Comparison of ENCODE assay signal across 1 cellular context in genomic region chrX:30713061-30713525, GRCh38.
A peak's percentile ranks its signal among the peaks of the same experiment; 100 is the strongest.
TF ChIP-seq lines count a peak whose summit lies in the region.

No MANE protein-coding gene starts in this region.

TF ChIP-seq in GM12878, 131 proteins besides CTCF, POLR2A, EP300 and RAD21 (continued from another document and continues in another):
- no peak for TF ChIP-seq IRF5 (IDR thresholded peaks at IDR 0.05; ENCODE audit: borderline replicate concordance)
- peak; percentile 76 for TF ChIP-seq MEF2B (IDR thresholded peaks at IDR 0.05; ENCODE audit: partially characterized antibody, poor library complexity, severe bottlenecking)
- TF ChIP-seq ZNF384 (IDR thresholded peaks at IDR 0.05; ENCODE audit: borderline replicate concordance, low read depth, low read length) = no peak
- peak; percentile 79 for TF ChIP-seq TCF7 (IDR thresholded peaks at IDR 0.05; ENCODE audit: borderline replicate concordance)
- no peak for TF ChIP-seq CEBPZ (IDR thresholded peaks at IDR 0.05; ENCODE audit: low read depth, low read length)
- peak; percentile 93 for TF ChIP-seq JUND (IDR thresholded peaks at IDR 0.05; ENCODE audit: low read depth, low read length)
- TF ChIP-seq ZNF687 (IDR thresholded peaks at IDR 0.05) = no peak
- TF ChIP-seq POLR2AphosphoS5 (IDR thresholded peaks at IDR 0.05; ENCODE audit: low read length) = no peak
- peak; percentile 92 for TF ChIP-seq ZBED1 (IDR thresholded peaks at IDR 0.05; ENCODE audit: borderline replicate concordance)
- no peak for TF ChIP-seq MYB (IDR thresholded peaks at IDR 0.05; ENCODE audit: borderline replicate concordance, low read depth, low read length)
- TF ChIP-seq SKIL (IDR thresholded peaks at IDR 0.05; ENCODE audit: low read depth, poor library complexity, severe bottlenecking) = peak; percentile 95
- peak; percentile 46; the same call in 1 of the 2 replicates for TF ChIP-seq CREB1 (IDR thresholded peaks at IDR 0.05; ENCODE audit: low read depth)
- 0 out of 2 replicates have a peak, but pooled peaks have one; percentile 18 for TF ChIP-seq REST (IDR thresholded peaks at IDR 0.05; ENCODE audit: low read depth, low read length)
- peak; percentile 100 for TF ChIP-seq RUNX3 (IDR thresholded peaks at IDR 0.05; ENCODE audit: low read length)
- TF ChIP-seq NBN (IDR thresholded peaks at IDR 0.05) = peak; percentile 79
- TF ChIP-seq PAX5 (IDR thresholded peaks at IDR 0.05; ENCODE audit: borderline replicate concordance, low read depth, low read length) = peak; percentile 96
- peak; percentile 60; the same call in 1 of the 2 replicates for TF ChIP-seq SREBF1 (IDR thresholded peaks at IDR 0.05; ENCODE audit: low read length)
- TF ChIP-seq ZZZ3 (IDR thresholded peaks at IDR 0.05; ENCODE audit: control insufficient read depth, insufficient read length, low read depth) = no peak
- TF ChIP-seq IRF4 (IDR thresholded peaks at IDR 0.05; ENCODE audit: low read depth, low read length) = peak; percentile 99
- TF ChIP-seq MTA3 (IDR thresholded peaks at IDR 0.05; ENCODE audit: borderline replicate concordance, low read length) = peak; percentile 89; the same call in 1 of the 2 replicates
- TF ChIP-seq TCF3 (IDR thresholded peaks at IDR 0.05; ENCODE audit: borderline replicate concordance, insufficient read depth, low read depth, low read length) = peak; percentile 56; the same call in 1 of the 2 replicates
- TF ChIP-seq ASH2L (IDR thresholded peaks at IDR 0.05; ENCODE audit: borderline replicate concordance, low read depth) = no peak
- TF ChIP-seq TBL1XR1 (IDR thresholded peaks at IDR 0.05; ENCODE audit: low read depth, low read length) = peak; percentile 84; the same call in 1 of the 2 replicates
- TF ChIP-seq ZSCAN29 (IDR thresholded peaks at IDR 0.05) = no peak
- peak; percentile 87 for TF ChIP-seq BMI1 (IDR thresholded peaks at IDR 0.05; ENCODE audit: borderline replicate concordance)
- no peak for TF ChIP-seq STAT3 (IDR thresholded peaks at IDR 0.05; ENCODE audit: low read depth, low read length)
- no peak for TF ChIP-seq ZBTB11 (CRISPR knock-in tag; IDR thresholded peaks at IDR 0.05)
- TF ChIP-seq YY1 (IDR thresholded peaks at IDR 0.05; ENCODE audit: low read depth, low read length) = peak; percentile 62; the same call in 1 of the 2 replicates
- TF ChIP-seq GABPA (IDR thresholded peaks at IDR 0.05; ENCODE audit: low read depth) = peak; percentile 60; the same call in 1 of the 2 replicates
- TF ChIP-seq USF1 (IDR thresholded peaks at IDR 0.05; ENCODE audit: borderline replicate concordance, extremely low read length, insufficient read depth, low read depth, low read length) = no peak
- TF ChIP-seq POLR2AphosphoS2 (IDR thresholded peaks at IDR 0.05; ENCODE audit: low read depth, low read length) = no peak
- TF ChIP-seq TAF1 (IDR thresholded peaks at IDR 0.05; ENCODE audit: borderline replicate concordance, low read depth, low read length) = no peak
- no peak for TF ChIP-seq SMC3 (IDR thresholded peaks at IDR 0.05; ENCODE audit: borderline replicate concordance, low read length)
- peak; percentile 92 for TF ChIP-seq ATF2 (IDR thresholded peaks at IDR 0.05; ENCODE audit: low read length)
